ENCODE assay signal across 16 cellular contexts in genomic region chr17:48725005-48725293, GRCh38. TPM values are rescaled to one million over a fixed set of nuclear protein-coding genes. Genes with fewer than 3 reads are reported as not detected.
DNase-seq lines count a peak whose midpoint lies in the region; ATAC-seq and TF ChIP-seq lines count a peak whose summit lies in the region.
"Had no signal": no experiment of that assay in that cellular context is flagged by ENCODE, and none has a peak within 500 bp of the region (broad histone marks: within the 10 kb centered on the region; RNA-seq: fewer than 3 reads in every experiment).

No MANE protein-coding gene starts in this region.

- CTCF ChIA-PET in activated naive CD4-positive, alpha-beta T cell treated with anti-CD3 and anti-CD28 coated beads, Interleukin-2, amount 10 ng/mL, durations not matched to agents 7 days and 5 days (lab: Charles Lee) = interaction anchor here (0.7 to 4.5 kb wide), 12 partner anchors 9 to 159 kb away, joined by 4 to 28 read pairs (median 10); no protein-coding TSS in a partner anchor

- H3K9ac ChIP-seq in skeletal muscle satellite cell (ENCODE audit: low read depth, low read length) = no peak overlapping the region
- H3K9ac ChIP-seq: parathyroid adenoma had no signal

- no peak overlapping the region for H3K4me3 Mint-ChIP-seq in activated naive CD4-positive, alpha-beta T cell treated with anti-CD3 and anti-CD28 coated beads, Interleukin-2, amount 10 ng/mL, durations not matched to agents 7 days and 5 days

- H3K9me3 ChIP-seq in RWPE2 (ENCODE audit: severe bottlenecking) = no peaks in the 10 kb centered on the region
- no peaks in the 10 kb centered on the region for H3K9me3 ChIP-seq in skeletal muscle satellite cell (replicated peaks; ENCODE audit: low read length)
- H3K9me3 ChIP-seq: left lung had no signal

- H3K4me1 Mint-ChIP-seq in activated naive CD4-positive, alpha-beta T cell treated with anti-CD3 and anti-CD28 coated beads, Interleukin-2, amount 10 ng/mL, durations not matched to agents 7 days and 5 days = peaks cover 41% of the 10 kb centered on the region

- peak overlapping the region; percentile 61 for H3K27ac Mint-ChIP-seq in activated naive CD4-positive, alpha-beta T cell treated with anti-CD3 and anti-CD28 coated beads, Interleukin-2, amount 10 ng/mL, durations not matched to agents 7 days and 5 days

- H3K4me2 ChIP-seq in skeletal muscle satellite cell (ENCODE audit: low read length) = peak overlapping the region; percentile 52

- peak; percentile 2 for TF ChIP-seq CTCF in RWPE2 (IDR thresholded peaks at IDR 0.05; ENCODE audit: poor library complexity, severe bottlenecking)
- TF ChIP-seq CTCF in epithelial cell of proximal tubule (conservative IDR thresholded peaks at IDR 0.05; ENCODE audit: low read depth, low read length) = no peak

- H3K4me1 ChIP-seq in RWPE2 (ENCODE audit: insufficient read depth, poor library complexity, severe bottlenecking) (no peaks in the 10 kb centered on the region), skeletal muscle satellite cell (ENCODE audit: control insufficient read depth, insufficient read depth, low read length) (peaks cover 4% of the 10 kb centered on the region)
- H3K4me1 ChIP-seq: parathyroid adenoma had no signal

- H3K27me3 Mint-ChIP-seq in activated naive CD4-positive, alpha-beta T cell treated with anti-CD3 and anti-CD28 coated beads, Interleukin-2, amount 10 ng/mL, durations not matched to agents 7 days and 5 days = peaks cover 99% of the 10 kb centered on the region

- DNase-seq in activated naive CD4-positive, alpha-beta T cell treated with anti-CD3 and anti-CD28 coated beads, Interleukin-2, amount 10 ng/mL, durations not matched to agents 7 days and 5 days = no peak
- DNase-seq in activated naive CD4-positive, alpha-beta T cell (lab: John Stamatoyannopoulos, UW) = no peak
- DNase-seq in RWPE2 (ENCODE audit: low spot score) (no peak), epithelial cell of proximal tubule (ENCODE audit: low read depth) (no peak), GM19238 (ENCODE audit: insufficient read length, low spot score) (no peak), NCI-H748 (lab: John Stamatoyannopoulos, UW; ENCODE audit: unreplicated experiment) (no peak)

- no peaks in the 10 kb centered on the region for H3K9me3 Mint-ChIP-seq in activated naive CD4-positive, alpha-beta T cell treated with anti-CD3 and anti-CD28 coated beads, Interleukin-2, amount 10 ng/mL, durations not matched to agents 7 days and 5 days
- H3K9me3 Mint-ChIP-seq: activated T-cell treated with anti-CD3 and anti-CD28 coated beads, Interleukin-2, amount 50 U/mL, for 4 hours had no signal

- H3K36me3 ChIP-seq in RWPE2 (ENCODE audit: low read depth) (no peaks in the 10 kb centered on the region), skeletal muscle satellite cell (ENCODE audit: insufficient read depth, low read length) (no peaks in the 10 kb centered on the region)
- H3K36me3 ChIP-seq: left lung had no signal

- H3K27me3 ChIP-seq in RWPE2 (ENCODE audit: insufficient read depth, poor library complexity, severe bottlenecking) (peaks cover 99% of the 10 kb centered on the region), skeletal muscle satellite cell (ENCODE audit: control insufficient read depth, insufficient read depth, low read length) (peaks cover 96% of the 10 kb centered on the region)

- ATAC-seq in RWPE2 (ENCODE audit: low read depth) = no peak
- no peak for ATAC-seq in GM21619 (IDR thresholded peaks at IDR 0.05; ENCODE audit: unreplicated experiment)

- no peak overlapping the region for H3K4me3 ChIP-seq in RWPE2 (ENCODE audit: severe bottlenecking)
- H3K4me3 ChIP-seq in epithelial cell of proximal tubule (ENCODE audit: low read depth, low read length) = peak overlapping the region; percentile 0
- no peak overlapping the region for H3K4me3 ChIP-seq in skeletal muscle satellite cell (ENCODE audit: low read length)
- H3K4me3 ChIP-seq: left lung had no signal

- H3K36me3 Mint-ChIP-seq in activated naive CD4-positive, alpha-beta T cell treated with anti-CD3 and anti-CD28 coated beads, Interleukin-2, amount 10 ng/mL, durations not matched to agents 7 days and 5 days = no peaks in the 10 kb centered on the region

- H3K27ac ChIP-seq in RWPE2 (ENCODE audit: poor library complexity, severe bottlenecking) = no peak overlapping the region
- H3K27ac ChIP-seq: left lung, parathyroid adenoma had no signal

RNA-seq across cellular contexts. Expression of gene PRAC2, which starts 2.0 kb away (rescaled TPM):
- total RNA-seq in epithelial cell of proximal tubule = not detected in 2 replicates
- not detected in 2 replicates for total RNA-seq in skeletal muscle satellite cell (2012; rRNA removed)
- total RNA-seq: activated T-cell treated with anti-CD3 and anti-CD28 coated beads, Interleukin-2, amount 50 U/mL, for 4 hours; bronchial epithelial cell; Daoy; endothelial cell of umbilical vein; H4; left lung; Right ventricle myocardium superior had no signal

RNA-seq across cellular contexts. Expression of gene PRAC1, which starts 2.6 kb away (rescaled TPM):
- not detected in 2 replicates for total RNA-seq in epithelial cell of proximal tubule
- not detected in 2 replicates for total RNA-seq in skeletal muscle satellite cell (2012; rRNA removed)
- total RNA-seq: activated T-cell treated with anti-CD3 and anti-CD28 coated beads, Interleukin-2, amount 50 U/mL, for 4 hours; bronchial epithelial cell; Daoy; endothelial cell of umbilical vein; H4; left lung; Right ventricle myocardium superior had no signal

RNA-seq across cellular contexts. Expression of gene HOXB13, which starts 3.6 kb away (rescaled TPM):
- total RNA-seq in epithelial cell of proximal tubule = not detected in 2 replicates
- under 0.01 TPM in 1 of 2 replicates, not detected in the other for total RNA-seq in skeletal muscle satellite cell (2012; rRNA removed)
- total RNA-seq: bronchial epithelial cell, endothelial cell of umbilical vein, left lung, Right ventricle myocardium superior had no signal
